In the genomic region with DNA sequence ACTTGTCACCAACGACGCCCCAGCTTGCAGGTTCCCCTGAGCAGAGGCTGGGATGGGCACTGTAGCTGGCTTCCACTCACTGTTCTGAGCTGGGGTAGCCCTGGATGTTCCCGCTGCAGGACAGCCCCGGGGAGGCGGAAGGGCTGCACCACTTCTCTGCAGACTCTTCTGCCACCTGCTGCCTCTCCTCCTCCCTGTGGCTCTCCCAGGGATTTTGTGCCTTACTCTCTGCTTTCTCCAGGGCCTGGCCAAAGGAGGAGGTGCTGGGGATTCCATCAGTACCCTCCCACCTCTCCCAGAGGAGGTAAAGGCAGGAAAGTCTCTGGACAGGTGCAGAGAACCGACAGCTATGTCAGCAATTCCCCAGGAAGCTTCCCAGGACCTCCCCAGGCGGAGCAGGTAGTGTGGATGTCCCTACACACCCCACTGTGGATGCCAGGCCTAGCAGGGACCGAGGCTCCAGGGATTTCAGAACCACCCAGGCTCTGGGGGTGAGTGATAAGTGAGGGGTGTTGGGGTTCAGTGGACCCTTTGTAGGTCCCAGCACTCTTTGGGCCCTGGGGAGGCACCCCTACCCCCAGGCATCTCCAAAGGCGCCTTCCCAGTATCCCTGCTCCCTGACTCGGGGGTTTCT, we compare ENCODE assay signal across 1 cellular context.
TF ChIP-seq lines count a peak whose summit lies in the region.

No MANE protein-coding gene starts in this region.

TF ChIP-seq in K562, 482 proteins besides CTCF, POLR2A, EP300 and RAD21:
- TF ChIP-seq NFXL1 (CRISPR knock-in tag; IDR thresholded peaks at IDR 0.05) (no peak), SRSF3 (IDR thresholded peaks at IDR 0.05; ENCODE audit: insufficient read depth, low read length) (no peak), ZNF23 (CRISPR knock-in tag; IDR thresholded peaks at IDR 0.05) (no peak), XRCC5 (IDR thresholded peaks at IDR 0.05; ENCODE audit: low read depth, low read length) (no peak), ZKSCAN1 (IDR thresholded peaks at IDR 0.05; ENCODE audit: low read depth, low read length) (no peak), TEAD2 (tag; IDR thresholded peaks at IDR 0.05) (no peak), TAF9B (IDR thresholded peaks at IDR 0.05; ENCODE audit: partially characterized antibody) (no peak), MGA (IDR thresholded peaks at IDR 0.05) (no peak), CBX5 (IDR thresholded peaks at IDR 0.05; ENCODE audit: borderline replicate concordance, low read depth) (no peak), PPARD (CRISPR knock-in tag; IDR thresholded peaks at IDR 0.05) (no peak), ZNF57 (CRISPR knock-in tag; IDR thresholded peaks at IDR 0.05) (no peak), FOXA3 (CRISPR knock-in tag; conservative IDR thresholded peaks at IDR 0.05 in 1 of 2, IDR thresholded peaks at IDR 0.05 in 1 of 2) (no peak), NBN (IDR thresholded peaks at IDR 0.05; ENCODE audit: low read depth) (no peak)
- TF ChIP-seq, protein P1, sequence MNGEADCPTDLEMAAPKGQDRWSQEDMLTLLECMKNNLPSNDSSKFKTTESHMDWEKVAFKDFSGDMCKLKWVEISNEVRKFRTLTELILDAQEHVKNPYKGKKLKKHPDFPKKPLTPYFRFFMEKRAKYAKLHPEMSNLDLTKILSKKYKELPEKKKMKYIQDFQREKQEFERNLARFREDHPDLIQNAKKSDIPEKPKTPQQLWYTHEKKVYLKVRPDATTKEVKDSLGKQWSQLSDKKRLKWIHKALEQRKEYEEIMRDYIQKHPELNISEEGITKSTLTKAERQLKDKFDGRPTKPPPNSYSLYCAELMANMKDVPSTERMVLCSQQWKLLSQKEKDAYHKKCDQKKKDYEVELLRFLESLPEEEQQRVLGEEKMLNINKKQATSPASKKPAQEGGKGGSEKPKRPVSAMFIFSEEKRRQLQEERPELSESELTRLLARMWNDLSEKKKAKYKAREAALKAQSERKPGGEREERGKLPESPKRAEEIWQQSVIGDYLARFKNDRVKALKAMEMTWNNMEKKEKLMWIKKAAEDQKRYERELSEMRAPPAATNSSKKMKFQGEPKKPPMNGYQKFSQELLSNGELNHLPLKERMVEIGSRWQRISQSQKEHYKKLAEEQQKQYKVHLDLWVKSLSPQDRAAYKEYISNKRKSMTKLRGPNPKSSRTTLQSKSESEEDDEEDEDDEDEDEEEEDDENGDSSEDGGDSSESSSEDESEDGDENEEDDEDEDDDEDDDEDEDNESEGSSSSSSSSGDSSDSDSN (IDR thresholded peaks at IDR 0.05; ENCODE audit: borderline replicate concordance in 1 of 2, low read depth in 2 of 2, low read length in 2 of 2), result no peak
TF ChIP-seq in K562: peak in this region for 0.
